In the genomic region with DNA sequence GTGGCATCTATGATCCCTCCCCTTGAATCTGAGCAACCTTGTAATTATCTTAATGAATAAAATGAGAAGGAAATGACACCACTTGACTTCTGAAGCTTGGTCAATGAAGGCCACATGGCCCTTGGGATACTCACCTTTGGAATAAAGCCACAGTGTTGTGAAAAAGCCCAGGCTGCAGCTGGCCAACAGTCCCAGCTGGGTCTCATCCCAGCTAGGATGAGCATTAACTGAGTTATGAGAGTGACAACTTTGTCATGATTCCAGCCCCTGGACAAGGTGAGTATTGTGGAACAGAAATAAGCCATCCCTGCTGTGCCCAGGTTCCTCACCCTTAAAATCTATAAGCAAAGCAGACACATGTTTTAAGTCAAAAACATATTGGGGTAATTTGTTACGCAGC, we compare ENCODE assay signal across 21 cellular contexts.
"Had no signal": no experiment of that assay in that cellular context is flagged by ENCODE, and none has a peak within 500 bp of the region (broad histone marks: within the 10 kb centered on the region; RNA-seq: fewer than 3 reads in every experiment).

No MANE protein-coding gene starts in this region.

- H3K27ac Mint-ChIP-seq: endodermal cell; naive thymus-derived CD4-positive, alpha-beta T cell; stimulated activated memory B cell treated with anti-CD40 and anti-IgM and Interleukin-4, amounts not matched to agents 10 μg/mL and 1 μg/mL and 100 μg/mL, for 72 hours; stimulated activated naive CD8-positive, alpha-beta T cell treated with anti-CD3 and anti-CD28 coated beads, Interleukin-15, Interleukin-2, amounts not matched to agents 100 ng/mL and 50 ng/mL, for 24 hours had no signal

- ATAC-seq: left colon; naive thymus-derived CD4-positive, alpha-beta T cell; sciatic nerve; stimulated activated memory B cell treated with anti-CD40 and anti-IgM and Interleukin-4, amounts not matched to agents 10 μg/mL and 1 μg/mL and 100 μg/mL, for 72 hours had no signal

- H3K27ac ChIP-seq: hepatocyte, neutrophil, spleen, tibial artery, upper lobe of left lung, uterus had no signal

- H3K4me3 ChIP-seq: hepatocyte, spleen, tibial artery, upper lobe of left lung, uterus had no signal

- H3K4me1 Mint-ChIP-seq: naive thymus-derived CD4-positive, alpha-beta T cell had no signal

- H3K79me2 ChIP-seq: hepatocyte had no signal

- H3K36me3 Mint-ChIP-seq: naive thymus-derived CD4-positive, alpha-beta T cell; stimulated activated memory B cell treated with anti-CD40 and anti-IgM and Interleukin-4, amounts not matched to agents 10 μg/mL and 1 μg/mL and 100 μg/mL, for 72 hours had no signal

- H2AFZ ChIP-seq: hepatocyte had no signal

- H3K4me2 ChIP-seq: hepatocyte had no signal

- H3K4me3 Mint-ChIP-seq: endodermal cell; naive thymus-derived CD4-positive, alpha-beta T cell; stimulated activated naive CD8-positive, alpha-beta T cell treated with anti-CD3 and anti-CD28 coated beads, Interleukin-15, Interleukin-2, amounts not matched to agents 100 ng/mL and 50 ng/mL, for 24 hours had no signal

- H3K4me1 ChIP-seq: tibial artery, upper lobe of left lung, uterus had no signal

- H3K27me3 ChIP-seq: hepatocyte, neutrophil, spleen, upper lobe of left lung, uterus had no signal

- DNase-seq: effector CD4-positive, alpha-beta T cell; endodermal cell; erythroblast; foreskin melanocyte; head of caudate nucleus; kidney; left colon; mammary epithelial cell; naive thymus-derived CD4-positive, alpha-beta T cell; spleen; stimulated activated CD4-positive, alpha-beta T cell treated with anti-CD3 and anti-CD28 coated beads, Interleukin-15, amount 100 ng/mL, for 24 hours; stimulated activated CD4-positive, alpha-beta T cell treated with anti-CD3 and anti-CD28 coated beads, Interleukin-1b, Interleukin-23, amount 100 ng/mL, for 48 hours; stimulated activated CD4-positive, alpha-beta T cell treated with anti-CD3 and anti-CD28 coated beads, Interleukin-4, amount 100 ng/mL, for 24 hours; tibial artery; uterus had no signal

- H3K9me3 ChIP-seq: neutrophil, spleen, tibial artery, upper lobe of left lung, uterus had no signal

- H3K27me3 Mint-ChIP-seq: stimulated activated memory B cell treated with anti-CD40 and anti-IgM and Interleukin-4, amounts not matched to agents 10 μg/mL and 1 μg/mL and 100 μg/mL, for 72 hours had no signal

- H3K36me3 ChIP-seq: neutrophil, spleen, tibial artery, upper lobe of left lung, uterus had no signal

- H3K9me3 Mint-ChIP-seq: endodermal cell; naive thymus-derived CD4-positive, alpha-beta T cell; stimulated activated memory B cell treated with anti-CD40 and anti-IgM and Interleukin-4, amounts not matched to agents 10 μg/mL and 1 μg/mL and 100 μg/mL, for 72 hours; stimulated activated naive CD8-positive, alpha-beta T cell treated with anti-CD3 and anti-CD28 coated beads, Interleukin-15, Interleukin-2, amounts not matched to agents 100 ng/mL and 50 ng/mL, for 24 hours had no signal
